ENCODE assay signal across 23 cellular contexts in genomic region chr1:12442217-12442616, GRCh38.
DNase-seq lines count a peak whose midpoint lies in the region; TF ChIP-seq lines count a peak whose summit lies in the region.
"Had no signal": no experiment of that assay in that cellular context is flagged by ENCODE, and none has a peak within 500 bp of the region (broad histone marks: within the 10 kb centered on the region; RNA-seq: fewer than 3 reads in every experiment).

No MANE protein-coding gene starts in this region.

- intact Hi-C loops in cardiac septum (cut with DNase I) = no loop called here

- H3K36me3 Mint-ChIP-seq in activated naive CD8-positive, alpha-beta T cell treated with anti-CD3 and anti-CD28 coated beads for 36 hours = peaks cover 82% of the 10 kb centered on the region
- peaks cover 64% of the 10 kb centered on the region for H3K36me3 Mint-ChIP-seq in mesothelial cell of epicardium

- no peaks in the 10 kb centered on the region for H4K20me1 ChIP-seq in MM.1S (ENCODE audit: insufficient read depth, low read length)

- TF ChIP-seq CTCF in MM.1S (IDR thresholded peaks at IDR 0.05; ENCODE audit: low read length) (no peak), mesothelial cell of epicardium (IDR thresholded peaks at IDR 0.05; ENCODE audit: unreplicated experiment) (no peak)

- H3K79me2 ChIP-seq in MM.1S (ENCODE audit: low read length) = no peaks in the 10 kb centered on the region

- H3K4me2 ChIP-seq in MM.1S (ENCODE audit: low read depth, low read length) = 0 out of 2 replicates have a peak overlapping the region, but pooled peaks have one; percentile 7
- H3K4me2 ChIP-seq: BLaER1 treated with 17β-estradiol and CSF1 and Interleukin-3, amounts not matched to agents 10 nM and 100 nM; SK-N-SH had no signal

- no peak overlapping the region for H3K9ac ChIP-seq in MM.1S (ENCODE audit: low read length)
- H3K9ac ChIP-seq: BLaER1 treated with 17β-estradiol and CSF1 and Interleukin-3, amounts not matched to agents 10 nM and 100 nM; SK-N-SH had no signal

- peaks cover 81% of the 10 kb centered on the region for H3K4me1 Mint-ChIP-seq in activated naive CD8-positive, alpha-beta T cell treated with anti-CD3 and anti-CD28 coated beads for 36 hours
- peaks cover 45% of the 10 kb centered on the region for H3K4me1 Mint-ChIP-seq in mesothelial cell of epicardium

- DNase-seq in MM.1S (peak; percentile 45), mesothelial cell of epicardium (ENCODE audit: low spot score in 2 of 2, unreplicated experiment in 2 of 2) (no peak), GM19240 (ENCODE audit: insufficient read length, low spot score) (no peak), cardiac septum (ENCODE audit: low spot score) (no peak), NAMALWA (ENCODE audit: low spot score) (no peak)
- no peak for DNase-seq in activated naive CD8-positive, alpha-beta T cell treated with anti-CD3 and anti-CD28 coated beads for 36 hours
- no peak for DNase-seq in activated CD4-positive, alpha-beta T cell treated with anti-CD3 and anti-CD28 coated beads for 1 hour
- DNase-seq: Caco-2; CD4-positive, alpha-beta memory T cell; DMS 273 treated with DMSO at 0.1 percent for 48 hours; DMS79 treated with DMSO at 0.1 percent for 48 hours; MG63; NCI-H1092 treated with DMSO at 0.1 percent for 48 hours; NCI-H146; NCI-H2029; NCI-H226; NCI-H510A treated with DMSO at 0.1 percent for 48 hours; NCI-H748 treated with DMSO at 0.1 percent for 48 hours; NK-92 treated with Interleukin-12 subunit alpha and Interleukin-12 subunit beta, amount 100 ng/mL, for 24 hours; SIG-M5; SK-N-SH had no signal

- peak overlapping the region; percentile 83 for H3K27ac Mint-ChIP-seq in activated naive CD8-positive, alpha-beta T cell treated with anti-CD3 and anti-CD28 coated beads for 36 hours
- peak overlapping the region; percentile 69 for H3K27ac Mint-ChIP-seq in mesothelial cell of epicardium

- 0 out of 2 replicates have a peak, but pooled peaks cover 6% of the 10 kb centered on the region for H3F3A ChIP-seq in MM.1S (ENCODE audit: insufficient read depth, low read length)

- H3K9me2 ChIP-seq in MM.1S (replicated peaks; ENCODE audit: insufficient read depth, low read length) = no peaks in the 10 kb centered on the region
- H3K9me2 ChIP-seq: SK-N-SH had no signal

- peaks cover 13% of the 10 kb centered on the region for H3K9me3 Mint-ChIP-seq in activated naive CD8-positive, alpha-beta T cell treated with anti-CD3 and anti-CD28 coated beads for 36 hours
- peaks cover 30% of the 10 kb centered on the region for H3K9me3 Mint-ChIP-seq in mesothelial cell of epicardium

- H3K27me3 Mint-ChIP-seq in activated naive CD8-positive, alpha-beta T cell treated with anti-CD3 and anti-CD28 coated beads for 36 hours = no peaks in the 10 kb centered on the region
- no peaks in the 10 kb centered on the region for H3K27me3 Mint-ChIP-seq in mesothelial cell of epicardium (ENCODE audit: low read depth)
- H3K27me3 Mint-ChIP-seq: CD4-positive, alpha-beta memory T cell had no signal

- H3K9me3 ChIP-seq in MM.1S (replicated peaks; ENCODE audit: insufficient read depth, low read length) = no peaks in the 10 kb centered on the region
- H3K9me3 ChIP-seq: Caco-2, HAP-1, SK-N-SH had no signal

- H3K27me3 ChIP-seq in MM.1S (replicated peaks; ENCODE audit: insufficient read depth, low read length) = peaks cover 9% of the 10 kb centered on the region; the same call in 1 of the 2 replicates
- H3K27me3 ChIP-seq: BLaER1 treated with 17β-estradiol and CSF1 and Interleukin-3, amounts not matched to agents 10 nM and 100 nM; MG63 had no signal

- peaks cover 13% of the 10 kb centered on the region; the same call in 1 of the 2 replicates for H3K4me1 ChIP-seq in MM.1S (ENCODE audit: low read length)
- H3K4me1 ChIP-seq: Caco-2 had no signal

- no peak overlapping the region for H3K4me3 ChIP-seq in MM.1S (ENCODE audit: low read length)
- H3K4me3 ChIP-seq: BLaER1 treated with 17β-estradiol and CSF1 and Interleukin-3, amounts not matched to agents 10 nM and 100 nM; HAP-1; MG63 had no signal

- H3K36me3 ChIP-seq in MM.1S (replicated peaks; ENCODE audit: insufficient read depth, low read length) = no peaks in the 10 kb centered on the region
- H3K36me3 ChIP-seq: HAP-1 had no signal

- no peak overlapping the region for H3K27ac ChIP-seq in MM.1S (ENCODE audit: low read length)
- H3K27ac ChIP-seq: BLaER1 treated with 17β-estradiol and CSF1 and Interleukin-3, amounts not matched to agents 10 nM and 100 nM had no signal

- no peak overlapping the region for H3K4me3 Mint-ChIP-seq in activated naive CD8-positive, alpha-beta T cell treated with anti-CD3 and anti-CD28 coated beads for 36 hours
- H3K4me3 Mint-ChIP-seq in mesothelial cell of epicardium = no peak overlapping the region
- H3K4me3 Mint-ChIP-seq: CD4-positive, alpha-beta memory T cell had no signal

- H2AFZ ChIP-seq in MM.1S (ENCODE audit: low read length) = no peak overlapping the region
